8 cellular contexts compared by ENCODE assay signal in genomic region chr10:101018600-101019439, GRCh38. TPM values are rescaled to one million over a fixed set of nuclear protein-coding genes. Genes with fewer than 3 reads are reported as not detected.
DNase-seq lines count a peak whose midpoint lies in the region; ATAC-seq and TF ChIP-seq lines count a peak whose summit lies in the region.

No MANE protein-coding gene starts in this region.

- intact Hi-C loops in Right ventricle myocardium inferior (cut with DNase I) (loop anchor here (10.0 kb wide), 1 partner anchor 454 kb away; no protein-coding TSS in a partner anchor), aorta (cut with DNase I) (no loop called here)

- H3K4me1 ChIP-seq in parathyroid adenoma (peaks cover 6% of the 10 kb centered on the region), aorta (ENCODE audit: control insufficient read depth in 1 of 2, insufficient read depth in 2 of 2, low read length in 2 of 2) (no peaks in the 10 kb centered on the region)

- H3K9ac ChIP-seq in parathyroid adenoma: no peak overlapping the region

- DNase-seq in DMS79 (lab: John Stamatoyannopoulos, UW) (peak; percentile 30), Right ventricle myocardium inferior (ENCODE audit: missing footprints) (peak; percentile 90), aorta (peak; percentile 89 to 95)
- DNase-seq in activated naive CD4-positive, alpha-beta T cell treated with anti-CD3 and anti-CD28 coated beads, Interleukin-2, amount 50 U/mL, for 16 hours: peak; percentile 76

- WGBS in aorta, 2 donors: 21 to 23% methylated on average over 45 of the region's 45 CpGs

- no peak for TF ChIP-seq EP300 in Ishikawa (IDR thresholded peaks at IDR 0.05; ENCODE audit: borderline replicate concordance)

- TF ChIP-seq CTCF in parathyroid adenoma (IDR thresholded peaks at IDR 0.05): peak; percentile 87

- H3K36me3 ChIP-seq in parathyroid adenoma (ENCODE audit: control insufficient read depth, insufficient read depth, low read length) (no peaks in the 10 kb centered on the region), aorta (ENCODE audit: control insufficient read depth in 1 of 2, insufficient read depth in 2 of 2, low read length in 1 of 2) (no peaks in the 10 kb centered on the region)

- H3K27ac ChIP-seq in parathyroid adenoma: no peak overlapping the region
- H3K27ac ChIP-seq in aorta (ENCODE audit: low read depth in 1 of 2, low read length in 2 of 2): no peak overlapping the region

- ATAC-seq in SK-N-SH treated with all-trans-retinoic acid at 6 μM for 48 hours (peak; percentile 92), Right ventricle myocardium inferior (peak; percentile 69), aorta (ENCODE audit: low FRiP score) (peak; percentile 37), GM19397 (IDR thresholded peaks at IDR 0.05; ENCODE audit: unreplicated experiment) (no peak)

- H3K4me3 ChIP-seq in parathyroid adenoma (ENCODE audit: low read depth, low read length): no peak overlapping the region
- H3K4me3 ChIP-seq in aorta (ENCODE audit: low read length in 2 of 2): no peak overlapping the region

- peak overlapping the region; percentile 49 for H2AFZ ChIP-seq in parathyroid adenoma

- peak; percentile 91 for TF ChIP-seq RAD21 in Ishikawa (IDR thresholded peaks at IDR 0.05; ENCODE audit: low read depth)

- H3K9me3 ChIP-seq in parathyroid adenoma (ENCODE audit: control insufficient read depth, low read length): no peaks in the 10 kb centered on the region
- H3K9me3 ChIP-seq in aorta (ENCODE audit: control insufficient read depth, low read length): no peaks in the 10 kb centered on the region

- H3K27me3 ChIP-seq in parathyroid adenoma (ENCODE audit: control insufficient read depth, insufficient read depth, low read length) (no peaks in the 10 kb centered on the region), aorta (ENCODE audit: control insufficient read depth in 1 of 2, insufficient read depth in 2 of 2, low read length in 1 of 2) (no peaks in the 10 kb centered on the region)

- no peaks in the 10 kb centered on the region for H3K79me2 ChIP-seq in parathyroid adenoma

- H3K4me2 ChIP-seq in parathyroid adenoma (ENCODE audit: low read length): no peak overlapping the region

TF ChIP-seq in Ishikawa, 13 proteins besides CTCF, POLR2A, EP300 and RAD21:
- TF ChIP-seq YY1 (IDR thresholded peaks at IDR 0.05; ENCODE audit: low read depth) (0 out of 2 replicates have a peak, but pooled peaks have one; percentile 39), TAF1 (IDR thresholded peaks at IDR 0.05; ENCODE audit: low read depth) (peak; percentile 30; the same call in 1 of the 2 replicates), TCF12 (IDR thresholded peaks at IDR 0.05; ENCODE audit: low read depth) (peak; percentile 43; the same call in 1 of the 2 replicates), TEAD4 (IDR thresholded peaks at IDR 0.05) (0 out of 2 replicates have a peak, but pooled peaks have one; percentile 10), EGR1 (IDR thresholded peaks at IDR 0.05) (no peak), FOXM1 (IDR thresholded peaks at IDR 0.05; ENCODE audit: borderline replicate concordance, low read depth) (no peak)
- TF ChIP-seq, protein P1, sequence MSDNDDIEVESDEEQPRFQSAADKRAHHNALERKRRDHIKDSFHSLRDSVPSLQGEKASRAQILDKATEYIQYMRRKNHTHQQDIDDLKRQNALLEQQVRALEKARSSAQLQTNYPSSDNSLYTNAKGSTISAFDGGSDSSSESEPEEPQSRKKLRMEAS (IDR thresholded peaks at IDR 0.05): peak; percentile 78
TF ChIP-seq in Ishikawa: peak in this region for 5.

TF ChIP-seq in SK-N-SH treated with all-trans-retinoic acid at 6 μM for 48 hours, 23 proteins besides CTCF, POLR2A, EP300 and RAD21:
- TF ChIP-seq TCF4 (CRISPR knock-in tag; IDR thresholded peaks at IDR 0.05; ENCODE audit: borderline replicate concordance) (no peak), SNAI2 (CRISPR knock-in tag; IDR thresholded peaks at IDR 0.05) (no peak)
- TF ChIP-seq, protein P2, sequence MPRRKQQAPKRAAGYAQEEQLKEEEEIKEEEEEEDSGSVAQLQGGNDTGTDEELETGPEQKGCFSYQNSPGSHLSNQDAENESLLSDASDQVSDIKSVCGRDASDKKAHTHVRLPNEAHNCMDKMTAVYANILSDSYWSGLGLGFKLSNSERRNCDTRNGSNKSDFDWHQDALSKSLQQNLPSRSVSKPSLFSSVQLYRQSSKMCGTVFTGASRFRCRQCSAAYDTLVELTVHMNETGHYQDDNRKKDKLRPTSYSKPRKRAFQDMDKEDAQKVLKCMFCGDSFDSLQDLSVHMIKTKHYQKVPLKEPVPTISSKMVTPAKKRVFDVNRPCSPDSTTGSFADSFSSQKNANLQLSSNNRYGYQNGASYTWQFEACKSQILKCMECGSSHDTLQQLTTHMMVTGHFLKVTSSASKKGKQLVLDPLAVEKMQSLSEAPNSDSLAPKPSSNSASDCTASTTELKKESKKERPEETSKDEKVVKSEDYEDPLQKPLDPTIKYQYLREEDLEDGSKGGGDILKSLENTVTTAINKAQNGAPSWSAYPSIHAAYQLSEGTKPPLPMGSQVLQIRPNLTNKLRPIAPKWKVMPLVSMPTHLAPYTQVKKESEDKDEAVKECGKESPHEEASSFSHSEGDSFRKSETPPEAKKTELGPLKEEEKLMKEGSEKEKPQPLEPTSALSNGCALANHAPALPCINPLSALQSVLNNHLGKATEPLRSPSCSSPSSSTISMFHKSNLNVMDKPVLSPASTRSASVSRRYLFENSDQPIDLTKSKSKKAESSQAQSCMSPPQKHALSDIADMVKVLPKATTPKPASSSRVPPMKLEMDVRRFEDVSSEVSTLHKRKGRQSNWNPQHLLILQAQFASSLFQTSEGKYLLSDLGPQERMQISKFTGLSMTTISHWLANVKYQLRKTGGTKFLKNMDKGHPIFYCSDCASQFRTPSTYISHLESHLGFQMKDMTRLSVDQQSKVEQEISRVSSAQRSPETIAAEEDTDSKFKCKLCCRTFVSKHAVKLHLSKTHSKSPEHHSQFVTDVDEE (CRISPR knock-in tag; IDR thresholded peaks at IDR 0.05): no peak
TF ChIP-seq in SK-N-SH treated with all-trans-retinoic acid at 6 μM for 48 hours: peak in this region for 0.

RNA-seq across cellular contexts. Expression of gene PDZD7, which starts 12.1 kb away (rescaled TPM):
- total RNA-seq in Right ventricle myocardium inferior: 0.22 TPM
- total RNA-seq in aorta: 1 to 10 TPM; 1.1 to 1.6 TPM
- polyA plus RNA-seq in aorta: 1 to 10 TPM in 1 of 2 donors, under 1 TPM in 1; 0.97 to 3.9 TPM

RNA-seq across cellular contexts. Expression of gene SFXN3, which starts 12.2 kb away (rescaled TPM):
- total RNA-seq in Right ventricle myocardium inferior (14.1 TPM), aorta (100 to 1,000 TPM in 1 of 2 donors, 10 to 100 TPM in 1; 91.5 to 113 TPM)
- polyA plus RNA-seq in aorta: 10 to 100 TPM; 42.6 to 97.1 TPM

RNA-seq across cellular contexts. Expression of gene LZTS2, which starts 19.2 kb away (rescaled TPM):
- 43.4 TPM for total RNA-seq in Right ventricle myocardium inferior
- 10 to 100 TPM; 94.0 to 95.3 TPM for total RNA-seq in aorta
- 100 to 1,000 TPM in 1 of 2 donors, 10 to 100 TPM in 1; 38.3 to 108 TPM for polyA plus RNA-seq in aorta

RNA-seq across cellular contexts. Expression of gene TWNK, which starts 31.5 kb away (rescaled TPM):
- 6.6 TPM for total RNA-seq in Right ventricle myocardium inferior
- total RNA-seq in aorta: 1 to 10 TPM; 4.6 to 5.7 TPM
- 1 to 10 TPM; 3.0 to 4.5 TPM for polyA plus RNA-seq in aorta

RNA-seq across cellular contexts. Expression of gene MRPL43, which starts 31.5 kb away (rescaled TPM):
- total RNA-seq in Right ventricle myocardium inferior: 58.3 TPM
- 10 to 100 TPM; 38.9 to 59.8 TPM for total RNA-seq in aorta
- 100 to 1,000 TPM in 1 of 2 donors, 10 to 100 TPM in 1; 69.4 to 104 TPM for polyA plus RNA-seq in aorta

Comparison
In these comparisons a context has a peak if more than half of its experiments do, and no peak if none do; other contexts are left out.
1. DNase-seq: peak in every context shown above with its lines; median percentile 92 in aorta; 90 in Right ventricle myocardium inferior; 76 in activated naive CD4-positive, alpha-beta T cell treated with anti-CD3 and anti-CD28 coated beads, Interleukin-2, amount 50 U/mL, for 16 hours; 30 in DMS79.